In genomic region chr12:85448548-85449139, GRCh38 we compare ENCODE assay signal across 8 cellular contexts.
DNase-seq lines count a peak whose midpoint lies in the region; ATAC-seq and TF ChIP-seq lines count a peak whose summit lies in the region.

No MANE protein-coding gene starts in this region.

- H3K27me3 Mint-ChIP-seq in activated T-helper 1 cell treated with anti-CD3 and anti-CD28 coated beads, Interleukin-12 subunit alpha, Interleukin-12 subunit beta, Interleukin-2, Interleukin-4 antibody, amounts not matched to agents 30 ng/mL and 10 ng/mL and 1 ng/mL, durations not matched to agents 14 hours and 24 hours and 36 hours (ENCODE audit: insufficient read depth): no peaks in the 10 kb centered on the region

- no peaks in the 10 kb centered on the region for H3K4me1 Mint-ChIP-seq in activated T-helper 1 cell treated with anti-CD3 and anti-CD28 coated beads, Interleukin-12 subunit alpha, Interleukin-12 subunit beta, Interleukin-2, Interleukin-4 antibody, amounts not matched to agents 30 ng/mL and 10 ng/mL and 1 ng/mL, durations not matched to agents 14 hours and 24 hours and 36 hours (ENCODE audit: low read depth)

- TF ChIP-seq POLR2A in erythroblast (IDR thresholded peaks at IDR 0.05; ENCODE audit: low read length) (no peak), vagina (IDR thresholded peaks at IDR 0.05) (no peak)

- H3K4me3 Mint-ChIP-seq in activated T-helper 1 cell treated with anti-CD3 and anti-CD28 coated beads, Interleukin-12 subunit alpha, Interleukin-12 subunit beta, Interleukin-2, Interleukin-4 antibody, amounts not matched to agents 30 ng/mL and 10 ng/mL and 1 ng/mL, durations not matched to agents 14 hours and 24 hours and 36 hours: no peak overlapping the region

- H3K4me3 ChIP-seq in heart right ventricle (no peak overlapping the region), vagina (no peak overlapping the region)

- peak in 7 of 9 donors; percentile 17 to 45 (median 34) for TF ChIP-seq CTCF in heart right ventricle (IDR thresholded peaks at IDR 0.05)
- peak in 2 of 3 experiments; percentile 23 to 34 for TF ChIP-seq CTCF in vagina (IDR thresholded peaks at IDR 0.05)

- no peaks in the 10 kb centered on the region for H3K36me3 Mint-ChIP-seq in activated T-helper 1 cell treated with anti-CD3 and anti-CD28 coated beads, Interleukin-12 subunit alpha, Interleukin-12 subunit beta, Interleukin-2, Interleukin-4 antibody, amounts not matched to agents 30 ng/mL and 10 ng/mL and 1 ng/mL, durations not matched to agents 14 hours and 24 hours and 36 hours (ENCODE audit: low read depth)

- no peaks in the 10 kb centered on the region for H3K9me3 ChIP-seq in heart right ventricle
- H3K9me3 ChIP-seq in vagina: no peaks in the 10 kb centered on the region

- ATAC-seq in heart right ventricle: no peak
- ATAC-seq in left ventricle myocardium superior: no peak
- ATAC-seq in GM18873 (IDR thresholded peaks at IDR 0.05; ENCODE audit: low FRiP score, unreplicated experiment): no peak

- no peak overlapping the region for H3K27ac Mint-ChIP-seq in activated T-helper 1 cell treated with anti-CD3 and anti-CD28 coated beads, Interleukin-12 subunit alpha, Interleukin-12 subunit beta, Interleukin-2, Interleukin-4 antibody, amounts not matched to agents 30 ng/mL and 10 ng/mL and 1 ng/mL, durations not matched to agents 14 hours and 24 hours and 36 hours

- H3K27me3 ChIP-seq in heart right ventricle (peaks cover 0 to 33% (median 0%) of the 10 kb centered on the region in 7 donors), vagina (no peaks in the 10 kb centered on the region)

- H3K4me1 ChIP-seq in heart right ventricle (no peaks in the 10 kb centered on the region), vagina (no peaks in the 10 kb centered on the region)

- H3K9me3 Mint-ChIP-seq in activated T-helper 1 cell treated with anti-CD3 and anti-CD28 coated beads, Interleukin-12 subunit alpha, Interleukin-12 subunit beta, Interleukin-2, Interleukin-4 antibody, amounts not matched to agents 30 ng/mL and 10 ng/mL and 1 ng/mL, durations not matched to agents 14 hours and 24 hours and 36 hours: no peaks in the 10 kb centered on the region

- H3K27ac ChIP-seq in heart right ventricle (no peak overlapping the region), vagina (no peak overlapping the region)

- intact Hi-C loops in heart right ventricle (cut with DNase I) (loop anchor here in 2 of 10 donors (10.0 kb wide), 2 partner anchors 364 to 374 kb away; no protein-coding TSS in a partner anchor), left ventricle myocardium superior (cut with micrococcal nuclease) (no loop called here), vagina (cut with DNase I) (no loop called here)
- intact Hi-C loops in activated T-helper 1 cell treated with anti-CD3 and anti-CD28 coated beads, Interleukin-12 subunit alpha, Interleukin-12 subunit beta, Interleukin-2, Interleukin-4 antibody, amounts not matched to agents 30 ng/mL and 10 ng/mL and 1 ng/mL, durations not matched to agents 14 hours and 24 hours and 36 hours (cut with micrococcal nuclease): loop anchor here (5.0 kb wide), 2 partner anchors 371 to 576 kb away; no protein-coding TSS in a partner anchor

- WGBS in heart right ventricle, 2 donors: 53 to 60% methylated on average over 4 of the region's 4 CpGs

- no peaks in the 10 kb centered on the region for H3K36me3 ChIP-seq in heart right ventricle
- no peaks in the 10 kb centered on the region for H3K36me3 ChIP-seq in vagina

- DNase-seq in heart right ventricle (no peak), left ventricle myocardium superior (no peak), NCI-H460 (ENCODE audit: extremely low read depth, low read depth) (peak; percentile 9), erythroblast (lab: John Stamatoyannopoulos, UW) (peak; percentile 2 to 5), vagina (ENCODE audit: extremely low spot score in 2 of 2) (no peak), NK-92 (lab: John Stamatoyannopoulos, UW; ENCODE audit: unreplicated experiment) (no peak)
- no peak for DNase-seq in activated T-helper 1 cell treated with anti-CD3 and anti-CD28 coated beads, Interleukin-12 subunit alpha, Interleukin-12 subunit beta, Interleukin-2, Interleukin-4 antibody, amounts not matched to agents 30 ng/mL and 10 ng/mL and 1 ng/mL, durations not matched to agents 14 hours and 24 hours and 36 hours (ENCODE audit: low spot score)

Comparison
In these comparisons a context has a peak if more than half of its experiments do, and no peak if none do; other contexts are left out.
1. DNase-seq: peak in NCI-H460 (single experiment) and erythroblast (2 of 2); none in heart right ventricle (0 of 2), left ventricle myocardium superior (single experiment), vagina (0 of 2), NK-92 (single experiment) and activated T-helper 1 cell treated with anti-CD3 and anti-CD28 coated beads, Interleukin-12 subunit alpha, Interleukin-12 subunit beta, Interleukin-2, Interleukin-4 antibody, amounts not matched to agents 30 ng/mL and 10 ng/mL and 1 ng/mL, durations not matched to agents 14 hours and 24 hours and 36 hours (single experiment).